In genomic region chr22:37659897-37660708, GRCh38 we compare ENCODE assay signal across 1 cellular context.
TF ChIP-seq lines count a peak whose summit lies in the region.

No MANE protein-coding gene starts in this region.

TF ChIP-seq in endothelial cell of umbilical vein, 7 proteins besides CTCF, POLR2A, EP300 and RAD21:
- TF ChIP-seq GATA2 (IDR thresholded peaks at IDR 0.05; ENCODE audit: insufficient read depth, insufficient read length, low read depth, low read length) (no peak), MYC (IDR thresholded peaks at IDR 0.05; ENCODE audit: low read depth, low read length) (no peak)
- TF ChIP-seq, protein P1, sequence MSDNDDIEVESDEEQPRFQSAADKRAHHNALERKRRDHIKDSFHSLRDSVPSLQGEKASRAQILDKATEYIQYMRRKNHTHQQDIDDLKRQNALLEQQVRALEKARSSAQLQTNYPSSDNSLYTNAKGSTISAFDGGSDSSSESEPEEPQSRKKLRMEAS (IDR thresholded peaks at IDR 0.05; ENCODE audit: insufficient read depth, insufficient read length) = no peak
